In the genomic region with DNA sequence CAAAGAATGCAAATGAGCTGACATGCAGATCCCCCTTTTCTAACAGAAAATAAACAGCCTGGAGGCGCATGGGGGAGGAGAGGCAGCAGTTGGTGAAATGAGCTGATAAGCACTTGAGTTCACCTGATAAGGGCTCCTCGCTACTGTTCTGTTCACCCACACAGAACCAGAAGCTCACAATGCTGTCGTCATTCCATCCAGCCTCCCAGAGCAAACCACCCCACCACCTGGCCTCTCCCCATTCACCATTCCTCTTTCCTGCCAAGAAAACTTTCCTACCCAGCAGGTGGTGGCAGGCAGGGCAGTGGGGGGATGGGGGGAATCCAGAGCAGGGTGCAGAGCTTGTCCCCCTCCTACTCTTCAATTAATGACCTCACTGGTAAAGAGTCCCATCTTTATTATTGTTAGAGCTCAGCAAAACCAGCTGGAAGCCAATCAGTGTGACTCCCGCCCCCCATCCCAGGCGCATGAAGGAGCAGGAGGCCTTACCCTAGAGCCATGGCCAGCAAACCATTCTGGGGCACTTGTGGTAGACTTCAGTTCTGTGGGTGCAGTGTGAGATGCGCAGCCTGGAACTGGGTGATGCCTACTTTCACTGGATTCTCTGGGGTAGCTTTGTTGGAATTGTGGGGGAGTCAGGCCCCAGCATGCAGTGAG, we compare ENCODE assay signal across 19 cellular contexts.
DNase-seq lines count a peak whose midpoint lies in the region; ATAC-seq and TF ChIP-seq lines count a peak whose summit lies in the region.
"Had no signal": no experiment of that assay in that cellular context is flagged by ENCODE, and none has a peak within 500 bp of the region (broad histone marks: within the 10 kb centered on the region; RNA-seq: fewer than 3 reads in every experiment).

No MANE protein-coding gene starts in this region.

- H4K20me1 ChIP-seq in GM23338 (replicated peaks; ENCODE audit: insufficient read depth) (no peaks in the 10 kb centered on the region), MM.1S (ENCODE audit: insufficient read depth, low read length) (no peaks in the 10 kb centered on the region)

- H3K9me3 ChIP-seq in esophagus squamous epithelium: no peaks in the 10 kb centered on the region
- no peaks in the 10 kb centered on the region for H3K9me3 ChIP-seq in MM.1S (replicated peaks; ENCODE audit: insufficient read depth, low read length)
- H3K9me3 ChIP-seq: lower lobe of right lung, right lobe of liver, upper lobe of left lung had no signal

- no peak overlapping the region for H3K4me3 ChIP-seq in GM23338
- no peak overlapping the region for H3K4me3 ChIP-seq in esophagus squamous epithelium
- H3K4me3 ChIP-seq in MM.1S (ENCODE audit: low read length): no peak overlapping the region
- H3K4me3 ChIP-seq: dorsolateral prefrontal cortex, lower lobe of right lung, right lobe of liver, upper lobe of left lung had no signal

- H3K9me2 ChIP-seq in GM23338 (ENCODE audit: insufficient read depth) (no peaks in the 10 kb centered on the region), MM.1S (replicated peaks; ENCODE audit: insufficient read depth, low read length) (no peaks in the 10 kb centered on the region)

- H3K4me1 ChIP-seq in GM23338 (ENCODE audit: insufficient read depth) (peaks cover 11% of the 10 kb centered on the region; the same call in 1 of the 2 replicates), esophagus squamous epithelium (no peaks in the 10 kb centered on the region), MM.1S (ENCODE audit: low read length) (no peaks in the 10 kb centered on the region)
- H3K4me1 ChIP-seq: lower lobe of right lung, right lobe of liver, upper lobe of left lung had no signal

- H3F3A ChIP-seq in GM23338 (replicated peaks; ENCODE audit: low read depth) (no peaks in the 10 kb centered on the region), MM.1S (ENCODE audit: insufficient read depth, low read length) (no peaks in the 10 kb centered on the region)

- H3K27ac ChIP-seq in GM23338 (ENCODE audit: low read depth): no peak overlapping the region
- H3K27ac ChIP-seq in esophagus squamous epithelium: no peak overlapping the region
- no peak overlapping the region for H3K27ac ChIP-seq in MM.1S (ENCODE audit: low read length)
- H3K27ac ChIP-seq: dorsolateral prefrontal cortex, lower lobe of right lung, right lobe of liver, upper lobe of left lung had no signal

- H3K27ac Mint-ChIP-seq in GM23338: no peak overlapping the region
- H3K27ac Mint-ChIP-seq: immature natural killer cell; T-helper 2 cell treated with Interferon-gamma antibody and Interleukin-4, amounts not matched to agents 5 μg/mL and 100 μg/mL, for 36 hours had no signal

- TF ChIP-seq POLR2A in esophagus squamous epithelium (IDR thresholded peaks at IDR 0.05): no peak

- H2AFZ ChIP-seq in GM23338 (no peak overlapping the region), MM.1S (ENCODE audit: low read length) (no peak overlapping the region)

- H3K36me3 Mint-ChIP-seq in GM23338 (ENCODE audit: low read depth): no peaks in the 10 kb centered on the region
- H3K36me3 Mint-ChIP-seq: CD8-positive, alpha-beta memory T cell; immature natural killer cell had no signal

- ATAC-seq in GM23338: peak; percentile 55
- no peak for ATAC-seq in GM21619 (IDR thresholded peaks at IDR 0.05; ENCODE audit: unreplicated experiment)
- ATAC-seq: lower lobe of right lung; stimulated activated naive CD8-positive, alpha-beta T cell treated with anti-CD3 and anti-CD28 coated beads, Interleukin-15, Interleukin-2, amounts not matched to agents 100 U/mL and 50 U/mL, for 24 hours had no signal

- no peaks in the 10 kb centered on the region for H3K79me2 ChIP-seq in GM23338 (replicated peaks; ENCODE audit: insufficient read depth)
- no peaks in the 10 kb centered on the region for H3K79me2 ChIP-seq in MM.1S (ENCODE audit: low read length)

- H3K36me3 ChIP-seq in GM23338 (ENCODE audit: insufficient read depth) (no peaks in the 10 kb centered on the region), esophagus squamous epithelium (no peaks in the 10 kb centered on the region), MM.1S (replicated peaks; ENCODE audit: insufficient read depth, low read length) (no peaks in the 10 kb centered on the region)
- H3K36me3 ChIP-seq: lower lobe of right lung, right lobe of liver, upper lobe of left lung had no signal

- no peak overlapping the region for H3K9ac ChIP-seq in MM.1S (ENCODE audit: low read length)

- no peak overlapping the region for H3K4me3 Mint-ChIP-seq in GM23338
- H3K4me3 Mint-ChIP-seq: CD8-positive, alpha-beta memory T cell; immature natural killer cell; T-helper 2 cell treated with Interferon-gamma antibody and Interleukin-4, amounts not matched to agents 5 μg/mL and 100 μg/mL, for 36 hours had no signal

- peaks cover 21% of the 10 kb centered on the region for H3K4me1 Mint-ChIP-seq in GM23338
- H3K4me1 Mint-ChIP-seq: CD8-positive, alpha-beta memory T cell; immature natural killer cell had no signal

- intact Hi-C loops in esophagus squamous epithelium (cut with DNase I): no loop called here

- peaks cover 3% of the 10 kb centered on the region for H3K27me3 Mint-ChIP-seq in GM23338 (ENCODE audit: insufficient read depth, low read depth, poor library complexity)
- H3K27me3 Mint-ChIP-seq: CD8-positive, alpha-beta memory T cell had no signal

- no peaks in the 10 kb centered on the region for H3K9me3 Mint-ChIP-seq in GM23338
- H3K9me3 Mint-ChIP-seq: T-helper 2 cell treated with Interferon-gamma antibody and Interleukin-4, amounts not matched to agents 5 μg/mL and 100 μg/mL, for 36 hours had no signal

- no peaks in the 10 kb centered on the region for H3K27me3 ChIP-seq in GM23338 (ENCODE audit: insufficient read depth)
- no peaks in the 10 kb centered on the region for H3K27me3 ChIP-seq in esophagus squamous epithelium
- H3K27me3 ChIP-seq in MM.1S (replicated peaks; ENCODE audit: insufficient read depth, low read length): no peaks in the 10 kb centered on the region
- H3K27me3 ChIP-seq: right lobe of liver, upper lobe of left lung had no signal

- WGBS in esophagus squamous epithelium, 2 donors: 61% methylated on average over 3 of the region's 6 CpGs; no CpG with 5 or more reads in 1 of the 2 donors

- DNase-seq in GM23338 (ENCODE audit: low spot score): peak; percentile 1
- DNase-seq in NCI-H146 treated with DMSO at 0.1 percent for 48 hours (lab: John Stamatoyannopoulos, UW; ENCODE audit: unreplicated experiment): peak; percentile 90
- DNase-seq in SHP77 (lab: John Stamatoyannopoulos, UW): peak; percentile 51 to 77
- peak; percentile 68 for DNase-seq in iPS-NIHi7 (ENCODE audit: extremely low spot score)
- no peak for DNase-seq in esophagus squamous epithelium (lab: John Stamatoyannopoulos, UW)
- DNase-seq in MM.1S: no peak
- DNase-seq: activated CD4-positive, CD25-positive, alpha-beta regulatory T cell treated with anti-CD3 and anti-CD28 coated beads, Interleukin-2, amount 50 U/mL, for 72 hours; CD8-positive, alpha-beta memory T cell; dorsolateral prefrontal cortex; immature natural killer cell; Karpas-422; lower lobe of right lung; NCI-H1436 treated with DMSO at 0.1 percent for 48 hours; occipital lobe; right lobe of liver; stimulated activated naive CD8-positive, alpha-beta T cell treated with anti-CD3 and anti-CD28 coated beads, Interleukin-15, Interleukin-2, amounts not matched to agents 100 U/mL and 50 U/mL, for 24 hours; upper lobe of left lung had no signal

- TF ChIP-seq CTCF in GM23338 (conservative IDR thresholded peaks at IDR 0.05; ENCODE audit: low read depth in 2 of 2): no peak
- no peak for TF ChIP-seq CTCF in esophagus squamous epithelium (IDR thresholded peaks at IDR 0.05)
- TF ChIP-seq CTCF in MM.1S (IDR thresholded peaks at IDR 0.05; ENCODE audit: low read length): no peak

- peak overlapping the region; percentile 55; the same call in 1 of the 2 replicates for H3K4me2 ChIP-seq in GM23338
- H3K4me2 ChIP-seq in MM.1S (ENCODE audit: low read depth, low read length): no peak overlapping the region

TF ChIP-seq in GM23338, 12 proteins besides CTCF, POLR2A, EP300 and RAD21 (continues in another document):
- TF ChIP-seq NANOG (IDR thresholded peaks at IDR 0.05; ENCODE audit: borderline replicate concordance): no peak
- no peak for TF ChIP-seq EZH2 (IDR thresholded peaks at IDR 0.05; ENCODE audit: low read depth, unreplicated experiment)

Comparison
In these comparisons a context has a peak if more than half of its experiments do, and no peak if none do; other contexts are left out.
1. DNase-seq: peak in GM23338 (single experiment), NCI-H146 treated with DMSO at 0.1 percent for 48 hours (single experiment), SHP77 (2 of 2) and iPS-NIHi7 (single experiment); none in esophagus squamous epithelium (single experiment) and MM.1S (single experiment).